ENCODE assay signal across 21 cellular contexts in the genomic region with DNA sequence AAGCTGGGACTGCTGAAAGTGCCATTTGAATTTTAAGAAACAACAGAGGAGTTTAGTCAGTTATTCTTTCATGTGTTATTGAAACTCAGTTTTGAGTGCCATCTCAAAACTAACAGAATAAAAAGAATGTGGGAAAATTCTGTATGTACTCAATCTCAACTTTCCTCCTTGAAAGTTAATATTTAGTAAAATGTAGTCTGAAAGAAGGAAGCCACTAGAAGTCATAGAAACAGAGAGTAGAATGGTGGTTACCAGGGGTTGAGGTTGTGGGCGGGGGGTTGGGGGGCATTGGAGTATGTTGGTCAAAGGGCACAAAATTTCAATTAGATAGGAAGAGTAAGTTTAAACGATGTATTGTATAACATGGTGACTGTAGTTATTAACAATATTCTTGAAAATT.
DNase-seq lines count a peak whose midpoint lies in the region; ATAC-seq and TF ChIP-seq lines count a peak whose summit lies in the region.
"Had no signal": no experiment of that assay in that cellular context is flagged by ENCODE, and none has a peak within 500 bp of the region (broad histone marks: within the 10 kb centered on the region; RNA-seq: fewer than 3 reads in every experiment).

No MANE protein-coding gene starts in this region.

- H3K36me3 Mint-ChIP-seq in nephron (ENCODE audit: low read depth), result no peaks in the 10 kb centered on the region
- H3K36me3 Mint-ChIP-seq: brain had no signal

- H3K27me3 Mint-ChIP-seq in nephron (ENCODE audit: low read depth), result no peaks in the 10 kb centered on the region
- H3K27me3 Mint-ChIP-seq: activated CD4-positive, alpha-beta T cell treated with anti-CD3 and anti-CD28 coated beads for 36 hours; brain had no signal

- no peak overlapping the region for H3K4me3 Mint-ChIP-seq in nephron
- H3K4me3 Mint-ChIP-seq: activated CD4-positive, alpha-beta T cell treated with anti-CD3 and anti-CD28 coated beads for 36 hours; activated T-cell treated with anti-CD3 and anti-CD28 coated beads, Interleukin-2, amount 50 U/mL, for 4 hours; brain had no signal

- DNase-seq in SKM-1 (lab: John Stamatoyannopoulos, UW; ENCODE audit: unreplicated experiment), result no peak
- no peak for DNase-seq in stimulated activated CD4-positive, alpha-beta T cell treated with anti-CD3 and anti-CD28 coated beads, Interleukin-2, amount 100 ng/mL, for 24 hours
- DNase-seq: activated CD4-positive, alpha-beta T cell treated with anti-CD3 and anti-CD28 coated beads for 36 hours; activated T-cell treated with anti-CD3 and anti-CD28 coated beads, Interleukin-2, amount 50 U/mL, for 4 hours; C1 segment of cervical spinal cord; Caco-2; DMS79 treated with DMSO at 0.1 percent for 48 hours; NCI-H1092 treated with DMSO at 0.1 percent for 48 hours; NCI-H2029 treated with DMSO at 0.1 percent for 48 hours; NCI-H226; psoas muscle; stimulated activated CD4-positive, alpha-beta T cell treated with anti-CD3 and anti-CD28 coated beads, Interleukin-15, amount 100 ng/mL, for 24 hours; stomach; T-helper 2 cell; tibial artery had no signal

- peaks cover 6% of the 10 kb centered on the region for H3K9me3 Mint-ChIP-seq in nephron
- H3K9me3 Mint-ChIP-seq: brain had no signal

- peak overlapping the region in 2 of 3 experiments; percentile 10 to 60 for H3K27ac Mint-ChIP-seq in nephron
- H3K27ac Mint-ChIP-seq: activated CD4-positive, alpha-beta T cell treated with anti-CD3 and anti-CD28 coated beads for 36 hours; brain had no signal

- no peaks in the 10 kb centered on the region for H3K4me1 Mint-ChIP-seq in nephron
- H3K4me1 Mint-ChIP-seq: activated CD4-positive, alpha-beta T cell treated with anti-CD3 and anti-CD28 coated beads for 36 hours; brain had no signal

- no peak for TF ChIP-seq CTCF in nephron (IDR thresholded peaks at IDR 0.05; ENCODE audit: unreplicated experiment in 3 of 3)

- ATAC-seq in GM18907 (IDR thresholded peaks at IDR 0.05; ENCODE audit: unreplicated experiment), result peak; percentile 90
- ATAC-seq in GM21717 (IDR thresholded peaks at IDR 0.05; ENCODE audit: unreplicated experiment), result peak; percentile 54
- peak; percentile 83 for ATAC-seq in HG03097 (IDR thresholded peaks at IDR 0.05; ENCODE audit: low FRiP score, unreplicated experiment)
- ATAC-seq in HG02798 (IDR thresholded peaks at IDR 0.05; ENCODE audit: poor library complexity, unreplicated experiment), result no peak
- ATAC-seq: activated CD4-positive, alpha-beta T cell treated with anti-CD3 and anti-CD28 coated beads for 36 hours; activated T-cell treated with anti-CD3 and anti-CD28 coated beads, Interleukin-2, amount 50 U/mL, for 4 hours; psoas muscle had no signal
